19 cellular contexts compared by ENCODE assay signal in genomic region chr1:183404456-183404855, GRCh38. TPM values are rescaled to one million over a fixed set of nuclear protein-coding genes. Genes with fewer than 3 reads are reported as not detected.
"Had no signal": no experiment of that assay in that cellular context is flagged by ENCODE, and none has a peak within 500 bp of the region (broad histone marks: within the 10 kb centered on the region; RNA-seq: fewer than 3 reads in every experiment).

No MANE protein-coding gene starts in this region.

- H3K27ac ChIP-seq: ascending aorta, breast epithelium, coronary artery, gastrocnemius medialis, heart left ventricle, neutrophil, pancreas, sigmoid colon, thyroid gland had no signal

- H3K4me1 Mint-ChIP-seq: activated naive CD4-positive, alpha-beta T cell treated with anti-CD3 and anti-CD28 coated beads, Interleukin-2, amount 50 U/mL, for 24 hours; naive thymus-derived CD8-positive, alpha-beta T cell; stimulated activated naive B cell treated with anti-CD40 and anti-IgM and Interleukin-4, amounts not matched to agents 10 μg/mL and 1 μg/mL and 100 μg/mL, for 72 hours had no signal

- H3K36me3 ChIP-seq: ascending aorta, breast epithelium, gastrocnemius medialis, heart left ventricle, neutrophil, pancreas, sigmoid colon, thyroid gland had no signal

- H3K4me3 Mint-ChIP-seq: activated naive CD4-positive, alpha-beta T cell treated with anti-CD3 and anti-CD28 coated beads, Interleukin-2, amount 50 U/mL, for 24 hours; naive thymus-derived CD8-positive, alpha-beta T cell; stimulated activated naive B cell treated with anti-CD40 and anti-IgM and Interleukin-4, amounts not matched to agents 10 μg/mL and 1 μg/mL and 100 μg/mL, for 72 hours had no signal

- H3K4me1 ChIP-seq: ascending aorta, breast epithelium, gastrocnemius medialis, pancreas, sigmoid colon, thyroid gland had no signal

- DNase-seq: activated CD4-positive, CD25-positive, alpha-beta regulatory T cell treated with anti-CD3 and anti-CD28 coated beads, Interleukin-2, amount 50 U/mL, for 72 hours; activated CD8-positive, alpha-beta memory T cell treated with anti-CD3 and anti-CD28 coated beads for 24 hours; activated gamma-delta T cell; gastrocnemius medialis; heart left ventricle; left cardiac atrium; mesendoderm; naive thymus-derived CD8-positive, alpha-beta T cell; pancreas; sigmoid colon; stimulated activated naive B cell treated with anti-CD40 and anti-IgM and Interleukin-4, amounts not matched to agents 10 μg/mL and 1 μg/mL and 100 μg/mL, for 72 hours; T-helper 1 cell; T1000; thyroid gland had no signal

- H3K4me3 ChIP-seq: ascending aorta, breast epithelium, coronary artery, gastrocnemius medialis, heart left ventricle, pancreas, sigmoid colon, thyroid gland had no signal

- H3K36me3 Mint-ChIP-seq: activated naive CD4-positive, alpha-beta T cell treated with anti-CD3 and anti-CD28 coated beads, Interleukin-2, amount 50 U/mL, for 24 hours; naive thymus-derived CD8-positive, alpha-beta T cell; stimulated activated naive B cell treated with anti-CD40 and anti-IgM and Interleukin-4, amounts not matched to agents 10 μg/mL and 1 μg/mL and 100 μg/mL, for 72 hours had no signal

- H3K27me3 ChIP-seq: ascending aorta, breast epithelium, gastrocnemius medialis, heart left ventricle, pancreas, sigmoid colon, thyroid gland had no signal

- H3K9me3 ChIP-seq: ascending aorta, breast epithelium, gastrocnemius medialis, heart left ventricle, neutrophil, pancreas, sigmoid colon, thyroid gland had no signal

- H3K27ac Mint-ChIP-seq: activated naive CD4-positive, alpha-beta T cell treated with anti-CD3 and anti-CD28 coated beads, Interleukin-2, amount 50 U/mL, for 24 hours; naive thymus-derived CD8-positive, alpha-beta T cell; stimulated activated naive B cell treated with anti-CD40 and anti-IgM and Interleukin-4, amounts not matched to agents 10 μg/mL and 1 μg/mL and 100 μg/mL, for 72 hours had no signal

- H3K9me3 Mint-ChIP-seq: activated naive CD4-positive, alpha-beta T cell treated with anti-CD3 and anti-CD28 coated beads, Interleukin-2, amount 50 U/mL, for 24 hours; stimulated activated naive B cell treated with anti-CD40 and anti-IgM and Interleukin-4, amounts not matched to agents 10 μg/mL and 1 μg/mL and 100 μg/mL, for 72 hours had no signal

- ATAC-seq: gastrocnemius medialis; heart left ventricle; left cardiac atrium; naive thymus-derived CD8-positive, alpha-beta T cell; pancreas; stimulated activated naive B cell treated with anti-CD40 and anti-IgM and Interleukin-4, amounts not matched to agents 10 μg/mL and 1 μg/mL and 100 μg/mL, for 72 hours had no signal

RNA-seq across cellular contexts. Expression of gene NMNAT2, which starts 13.7 kb away (rescaled TPM):
- total RNA-seq: naive thymus-derived CD8-positive, alpha-beta T cell had no signal
- polyA plus RNA-seq: naive thymus-derived CD8-positive, alpha-beta T cell had no signal
